21 cellular contexts compared by ENCODE assay signal in genomic region chr2:26629751-26630150, GRCh38. TPM values are rescaled to one million over a fixed set of nuclear protein-coding genes. Genes with fewer than 3 reads are reported as not detected.
A peak's percentile ranks its signal among the peaks of the same experiment; 100 is the strongest.
DNase-seq lines count a peak whose midpoint lies in the region; ATAC-seq and TF ChIP-seq lines count a peak whose summit lies in the region.
"Had no signal": no experiment of that assay in that cellular context is flagged by ENCODE, and none has a peak within 500 bp of the region (broad histone marks: within the 10 kb centered on the region; RNA-seq: fewer than 3 reads in every experiment).

No MANE protein-coding gene starts in this region.

- no peak overlapping the region for H3K9ac ChIP-seq in neuronal stem cell (ENCODE audit: low read depth, low read length, poor library complexity)

- H3K9me3 ChIP-seq in lower lobe of right lung (no peaks in the 10 kb centered on the region), neuronal stem cell (replicated peaks in 1 of 2; ENCODE audit: control insufficient read depth in 2 of 2, insufficient read depth in 1 of 2, low read depth in 1 of 2, low read length in 2 of 2) (no peaks in the 10 kb centered on the region), HAP-1 (no peaks in the 10 kb centered on the region)

- no peak overlapping the region for H2BK120ac ChIP-seq in neuronal stem cell (ENCODE audit: low read depth, low read length)

- H3K4me1 ChIP-seq in lower lobe of right lung (peaks cover 8% of the 10 kb centered on the region), neuronal stem cell (ENCODE audit: control insufficient read depth in 2 of 2, insufficient read depth in 1 of 2, low read depth in 1 of 2, low read length in 2 of 2) (peaks cover 9 to 11% of the 10 kb centered on the region in 2 donors), HAP-1 (no peaks in the 10 kb centered on the region)

- H3K18ac ChIP-seq in neuronal stem cell (ENCODE audit: low read length) = peak overlapping the region; percentile 49

- H3K27me3 ChIP-seq in lower lobe of right lung (ENCODE audit: low read depth) (no peaks in the 10 kb centered on the region), neuronal stem cell (ENCODE audit: control insufficient read depth in 3 of 3, insufficient read depth in 3 of 3, low read depth in 1 of 3, low read length in 3 of 3) (peaks cover 0 to 9% (median 0%) of the 10 kb centered on the region in 3 experiments), HAP-1 (ENCODE audit: low read depth) (no peaks in the 10 kb centered on the region)

- no peak overlapping the region for H3K23ac ChIP-seq in neuronal stem cell (ENCODE audit: low read depth, low read length, poor library complexity)

- no peak overlapping the region for H2BK12ac ChIP-seq in neuronal stem cell (ENCODE audit: low read length)

- H3K4me3 ChIP-seq in lower lobe of right lung = no peak overlapping the region
- H3K4me3 ChIP-seq in neuronal stem cell (ENCODE audit: low read length in 2 of 2) = no peak overlapping the region
- H3K4me3 ChIP-seq in HAP-1 = no peak overlapping the region
- H3K4me3 ChIP-seq: A549 had no signal

- no peak overlapping the region for H3K14ac ChIP-seq in neuronal stem cell (ENCODE audit: low read length)

- H3K36me3 ChIP-seq in lower lobe of right lung (no peaks in the 10 kb centered on the region), neuronal stem cell (replicated peaks in 1 of 2; ENCODE audit: control insufficient read depth in 2 of 2, insufficient read depth in 2 of 2, low read length in 2 of 2) (no peaks in the 10 kb centered on the region), HAP-1 (replicated peaks) (no peaks in the 10 kb centered on the region)

- no peak overlapping the region for H3K4me2 ChIP-seq in neuronal stem cell (ENCODE audit: insufficient read depth, low read length, poor library complexity, severe bottlenecking)
- H3K4me2 ChIP-seq: A549 had no signal

- H4K8ac ChIP-seq in neuronal stem cell (ENCODE audit: low read depth, low read length) = peak overlapping the region; percentile 83

- H3K79me1 ChIP-seq in neuronal stem cell (ENCODE audit: low read depth, low read length) = no peaks in the 10 kb centered on the region

- peak overlapping the region; percentile 1 for H2AK5ac ChIP-seq in neuronal stem cell (ENCODE audit: low read depth, low read length)

- no CpG with 5 or more reads among the region's 10 CpGs for WGBS in neuronal stem cell (ENCODE audit: extremely low coverage in 2 of 2, insufficient read length in 2 of 2, insufficient replicate concordance in 1 of 2), 2 donors

- H3K4ac ChIP-seq in neuronal stem cell (ENCODE audit: low read length) = no peak overlapping the region

- in situ Hi-C loops in HAP-1 (cut with MboI; ENCODE audit: low sequenced_read_pairs) = no loop called here

- no peak overlapping the region for H4K91ac ChIP-seq in neuronal stem cell (ENCODE audit: low read depth, low read length, poor library complexity)

- H2BK15ac ChIP-seq in neuronal stem cell (ENCODE audit: low read length) = peak overlapping the region; percentile 32

- no peak overlapping the region for H3K27ac ChIP-seq in lower lobe of right lung
- no peak overlapping the region for H3K27ac ChIP-seq in neuronal stem cell (replicated peaks; ENCODE audit: low read length)
- H3K27ac ChIP-seq: 22Rv1, C4-2B had no signal

- intact Hi-C loops in lower lobe of right lung (cut with DNase I) (no loop called here), Right ventricle myocardium inferior (cut with DNase I) (no loop called here)

- DNase-seq in NCI-H82 (lab: John Stamatoyannopoulos, UW) (peak; percentile 35), NCI-H82 treated with DMSO at 0.1 percent for 48 hours (lab: John Stamatoyannopoulos, UW; ENCODE audit: unreplicated experiment) (no peak), lower lobe of right lung (peak; percentile 20), neuronal stem cell (ENCODE audit: low spot score) (no peak), Right ventricle myocardium inferior (ENCODE audit: missing footprints) (no peak), HAP-1 (ENCODE audit: low spot score in 2 of 2) (no peak), cortex of kidney (lab: John Stamatoyannopoulos, UW) (no peak), NCI-H526 (lab: John Stamatoyannopoulos, UW) (no peak)
- DNase-seq: AML-193; CD4-positive, alpha-beta memory T cell; DMS153; DMS79; GDM1; GOT3; H7 had no signal

- no peak overlapping the region for H2BK5ac ChIP-seq in neuronal stem cell (ENCODE audit: low read length)

- ATAC-seq in lower lobe of right lung = no peak
- ATAC-seq in Right ventricle myocardium inferior = no peak
- ATAC-seq: HepG2 had no signal

- H2AFZ ChIP-seq in neuronal stem cell (ENCODE audit: low read length) = no peak overlapping the region

- TF ChIP-seq CTCF in lower lobe of right lung (IDR thresholded peaks at IDR 0.05) = no peak

RNA-seq across cellular contexts. Expression of gene CIB4, which starts 11.4 kb away (rescaled TPM):
- total RNA-seq in lower lobe of right lung = not detected
- not detected for polyA plus RNA-seq in neuronal stem cell (2013, experiment 1 of 2)
- polyA plus RNA-seq in neuronal stem cell (2013, experiment 2 of 2) = not detected
- not detected for total RNA-seq in Right ventricle myocardium inferior
- total RNA-seq: CD4-positive, alpha-beta memory T cell; Daoy; H7; HepG2 had no signal
- polyA plus RNA-seq: BJ; CD4-positive, alpha-beta memory T cell; HepG2 had no signal

Comparison
In these comparisons a context has a peak if more than half of its experiments do, and no peak if none do; other contexts are left out.
1. DNase-seq: peak in NCI-H82 (single experiment) and lower lobe of right lung (single experiment); none in NCI-H82 treated with DMSO at 0.1 percent for 48 hours (single experiment), neuronal stem cell (single experiment), Right ventricle myocardium inferior (single experiment), HAP-1 (0 of 2), cortex of kidney (single experiment) and NCI-H526 (0 of 2).